In genomic region chr17:77393274-77393600, GRCh38 we compare ENCODE assay signal across 9 cellular contexts.
A peak's percentile ranks its signal among the peaks of the same experiment; 100 is the strongest.
DNase-seq lines count a peak whose midpoint lies in the region; ATAC-seq and TF ChIP-seq lines count a peak whose summit lies in the region.
"Had no signal": no experiment of that assay in that cellular context is flagged by ENCODE, and none has a peak within 500 bp of the region (broad histone marks: within the 10 kb centered on the region; RNA-seq: fewer than 3 reads in every experiment).

No MANE protein-coding gene starts in this region.

- H3K4me1 Mint-ChIP-seq in activated naive CD8-positive, alpha-beta T cell (ENCODE audit: low read depth) = peaks cover 76% of the 10 kb centered on the region
- H3K4me1 Mint-ChIP-seq in activated naive CD8-positive, alpha-beta T cell treated with anti-CD3 and anti-CD28 coated beads, Interleukin-2, amount 50 U/mL, for 24 hours = peaks cover 54% of the 10 kb centered on the region

- H3K36me3 ChIP-seq in brain microvascular endothelial cell (replicated peaks) (peaks cover 9% of the 10 kb centered on the region), mucosa of stomach (ENCODE audit: control insufficient read depth, insufficient read depth, low read length) (no peaks in the 10 kb centered on the region), tibial nerve (no peaks in the 10 kb centered on the region)

- 64 to 84% methylated on average over 5 of the region's 5 CpGs for WGBS in tibial nerve, 2 donors

- no peaks in the 10 kb centered on the region for H3K9me3 Mint-ChIP-seq in activated naive CD8-positive, alpha-beta T cell (ENCODE audit: low read depth)
- H3K9me3 Mint-ChIP-seq in activated naive CD8-positive, alpha-beta T cell treated with anti-CD3 and anti-CD28 coated beads, Interleukin-2, amount 50 U/mL, for 24 hours = no peaks in the 10 kb centered on the region

- H3K36me3 Mint-ChIP-seq in activated naive CD8-positive, alpha-beta T cell = no peaks in the 10 kb centered on the region
- H3K36me3 Mint-ChIP-seq in activated naive CD8-positive, alpha-beta T cell treated with anti-CD3 and anti-CD28 coated beads, Interleukin-2, amount 50 U/mL, for 24 hours (ENCODE audit: low read depth) = no peaks in the 10 kb centered on the region

- H3K27me3 Mint-ChIP-seq in activated naive CD8-positive, alpha-beta T cell = no peaks in the 10 kb centered on the region
- H3K27me3 Mint-ChIP-seq in activated naive CD8-positive, alpha-beta T cell treated with anti-CD3 and anti-CD28 coated beads, Interleukin-2, amount 50 U/mL, for 24 hours = no peaks in the 10 kb centered on the region

- in situ Hi-C loops in brain microvascular endothelial cell (cut with HindIII; ENCODE audit: low pct_ligation_motif_present, low sequenced_read_pairs) = no loop called here

- ATAC-seq in activated naive CD8-positive, alpha-beta T cell treated with anti-CD3 and anti-CD28 coated beads, Interleukin-2, amount 50 U/mL, for 24 hours = no peak
- ATAC-seq in GM18868 (IDR thresholded peaks at IDR 0.05; ENCODE audit: unreplicated experiment) = no peak

- H3K9me3 ChIP-seq in mucosa of stomach (ENCODE audit: control insufficient read depth, low read length) = no peaks in the 10 kb centered on the region
- H3K9me3 ChIP-seq in tibial nerve = no peaks in the 10 kb centered on the region

- peak overlapping the region; percentile 66 for H3K27ac Mint-ChIP-seq in activated naive CD8-positive, alpha-beta T cell
- H3K27ac Mint-ChIP-seq in activated naive CD8-positive, alpha-beta T cell treated with anti-CD3 and anti-CD28 coated beads, Interleukin-2, amount 50 U/mL, for 24 hours = no peak overlapping the region

- no peak for TF ChIP-seq EP300 in tibial nerve (IDR thresholded peaks at IDR 0.05)

- no peak overlapping the region for H3K4me3 Mint-ChIP-seq in activated naive CD8-positive, alpha-beta T cell
- no peak overlapping the region for H3K4me3 Mint-ChIP-seq in activated naive CD8-positive, alpha-beta T cell treated with anti-CD3 and anti-CD28 coated beads, Interleukin-2, amount 50 U/mL, for 24 hours

- H3K4me1 ChIP-seq in mucosa of stomach (ENCODE audit: control insufficient read depth, insufficient read depth, low read length) = peaks cover 63% of the 10 kb centered on the region
- peaks cover 0 to 97% (median 67%) of the 10 kb centered on the region in 4 donors for H3K4me1 ChIP-seq in tibial nerve

- H3K27me3 ChIP-seq in brain microvascular endothelial cell (replicated peaks) (no peaks in the 10 kb centered on the region), mucosa of stomach (ENCODE audit: control insufficient read depth, insufficient read depth, low read length) (no peaks in the 10 kb centered on the region), tibial nerve (no peaks in the 10 kb centered on the region)

- no peak for DNase-seq in activated naive CD8-positive, alpha-beta T cell treated with anti-CD3 and anti-CD28 coated beads, Interleukin-2, amount 50 U/mL, for 24 hours
- DNase-seq in brain microvascular endothelial cell = no peak
- DNase-seq in tibial nerve (ENCODE audit: low spot score in 2 of 2) = no peak
- no peak for DNase-seq in NCI-H128 (lab: John Stamatoyannopoulos, UW; ENCODE audit: unreplicated experiment)
- no peak for DNase-seq in SKM-1 (lab: John Stamatoyannopoulos, UW; ENCODE audit: unreplicated experiment)
- DNase-seq: activated CD4-positive, alpha-beta T cell treated with anti-CD3 and anti-CD28 coated beads, Interleukin-2, amount 50 U/mL, for 1 hour had no signal

- no peak for TF ChIP-seq POLR2A in tibial nerve (IDR thresholded peaks at IDR 0.05)

- H3K4me3 ChIP-seq in brain microvascular endothelial cell (ENCODE audit: low read depth, low read length) = no peak overlapping the region
- H3K4me3 ChIP-seq in mucosa of stomach (ENCODE audit: low read length) = peak overlapping the region; percentile 11
- H3K4me3 ChIP-seq in tibial nerve = no peak overlapping the region

- peak overlapping the region; percentile 17 for H3K9ac ChIP-seq in mucosa of stomach (ENCODE audit: low read length)

- no peak for TF ChIP-seq CTCF in brain microvascular endothelial cell (IDR thresholded peaks at IDR 0.05; ENCODE audit: low read depth, low read length, missing control alignments)
- TF ChIP-seq CTCF in tibial nerve (IDR thresholded peaks at IDR 0.05) = no peak

- peak overlapping the region; percentile 80 for H3K27ac ChIP-seq in brain microvascular endothelial cell
- H3K27ac ChIP-seq in tibial nerve = peak overlapping the region; percentile 65 to 88 (median 80)
